In genomic region chr12:81726634-81727033, GRCh38 we compare ENCODE assay signal across 17 cellular contexts. TPM values are rescaled to one million over a fixed set of nuclear protein-coding genes. Genes with fewer than 3 reads are reported as not detected.
DNase-seq lines count a peak whose midpoint lies in the region; ATAC-seq and TF ChIP-seq lines count a peak whose summit lies in the region.
"Had no signal": no experiment of that assay in that cellular context is flagged by ENCODE, and none has a peak within 500 bp of the region (broad histone marks: within the 10 kb centered on the region; RNA-seq: fewer than 3 reads in every experiment).

No MANE protein-coding gene starts in this region.

- H3K27ac ChIP-seq in gastrocnemius medialis = no peak overlapping the region

- no peak for TF ChIP-seq RAD21 in Ishikawa (IDR thresholded peaks at IDR 0.05; ENCODE audit: low read depth)

- intact Hi-C loops in gastrocnemius medialis (cut with DNase I; ENCODE audit: low total_unique reads) = no loop called here

- H3K36me3 ChIP-seq in gastrocnemius medialis = no peaks in the 10 kb centered on the region

- TF ChIP-seq POLR2A in gastrocnemius medialis (IDR thresholded peaks at IDR 0.05) = no peak

- no peaks in the 10 kb centered on the region for H3K27me3 ChIP-seq in gastrocnemius medialis

- no peaks in the 10 kb centered on the region for H3K4me1 ChIP-seq in gastrocnemius medialis

- no peaks in the 10 kb centered on the region for H3K9me3 ChIP-seq in gastrocnemius medialis

- no peak for TF ChIP-seq EP300 in Ishikawa (IDR thresholded peaks at IDR 0.05; ENCODE audit: borderline replicate concordance)

- in situ Hi-C loops in gastrocnemius medialis (cut with MboI; ENCODE audit: low sequenced_read_pairs in 4 of 4) = no loop called here

- TF ChIP-seq CTCF in gastrocnemius medialis (IDR thresholded peaks at IDR 0.05 in 4 of 5, conservative IDR thresholded peaks at IDR 0.05 in 1 of 5) = no peak

- ATAC-seq in gastrocnemius medialis = no peak
- no peak for ATAC-seq in GM18517 (IDR thresholded peaks at IDR 0.05; ENCODE audit: unreplicated experiment)
- ATAC-seq: HepG2 had no signal

- DNase-seq in NCI-H2171 treated with DMSO at 0.1 percent for 48 hours (lab: John Stamatoyannopoulos, UW) (peak; percentile 41), NCI-H2171 (lab: John Stamatoyannopoulos, UW) (no peak), medulla oblongata (ENCODE audit: extremely low spot score) (peak; percentile 11), renal cortical epithelial cell (ENCODE audit: low read depth) (peak; percentile 33), gastrocnemius medialis (no peak), AG08395 (ENCODE audit: low spot score) (no peak)
- DNase-seq: ACHN; CD4-positive, alpha-beta T cell; DMS153; DMS79 treated with DMSO at 0.1 percent for 48 hours; EL; HCEC 1CT; HFFc6 had no signal

- no peak overlapping the region for H3K4me3 ChIP-seq in gastrocnemius medialis

TF ChIP-seq in Ishikawa, 13 proteins besides CTCF, POLR2A, EP300 and RAD21:
- no peak for TF ChIP-seq YY1 (IDR thresholded peaks at IDR 0.05; ENCODE audit: low read depth)
- no peak for TF ChIP-seq TAF1 (IDR thresholded peaks at IDR 0.05; ENCODE audit: low read depth)
- no peak for TF ChIP-seq TEAD4 (IDR thresholded peaks at IDR 0.05)
- no peak for TF ChIP-seq MAX (IDR thresholded peaks at IDR 0.05)
- TF ChIP-seq NFIC (IDR thresholded peaks at IDR 0.05) = no peak
- no peak for TF ChIP-seq TCF12 (IDR thresholded peaks at IDR 0.05; ENCODE audit: low read depth)
- peak; percentile 46; the same call in 1 of the 2 replicates for TF ChIP-seq CEBPB (IDR thresholded peaks at IDR 0.05)
- TF ChIP-seq EGR1 (IDR thresholded peaks at IDR 0.05) = no peak
- TF ChIP-seq FOXM1 (IDR thresholded peaks at IDR 0.05; ENCODE audit: borderline replicate concordance, low read depth) = no peak

RNA-seq across cellular contexts. Expression of gene PPFIA2, which starts 32.5 kb away (rescaled TPM):
- total RNA-seq in renal cortical epithelial cell (0.87 and 6.2 TPM in 2 replicates), gastrocnemius medialis (under 1 TPM in 1 of 4 donors, not detected in 3; 0.04 TPM)
- total RNA-seq: B cell; CD4-positive, alpha-beta T cell; HepG2; HFFc6 had no signal

Comparison
In these comparisons a context has a peak if more than half of its experiments do, and no peak if none do; other contexts are left out.
1. DNase-seq: peak in NCI-H2171 treated with DMSO at 0.1 percent for 48 hours (single experiment), medulla oblongata (single experiment) and renal cortical epithelial cell (single experiment); none in NCI-H2171 (single experiment), gastrocnemius medialis (0 of 2) and AG08395 (single experiment).